Comparison of ENCODE assay signal across 8 cellular contexts in the genomic region with DNA sequence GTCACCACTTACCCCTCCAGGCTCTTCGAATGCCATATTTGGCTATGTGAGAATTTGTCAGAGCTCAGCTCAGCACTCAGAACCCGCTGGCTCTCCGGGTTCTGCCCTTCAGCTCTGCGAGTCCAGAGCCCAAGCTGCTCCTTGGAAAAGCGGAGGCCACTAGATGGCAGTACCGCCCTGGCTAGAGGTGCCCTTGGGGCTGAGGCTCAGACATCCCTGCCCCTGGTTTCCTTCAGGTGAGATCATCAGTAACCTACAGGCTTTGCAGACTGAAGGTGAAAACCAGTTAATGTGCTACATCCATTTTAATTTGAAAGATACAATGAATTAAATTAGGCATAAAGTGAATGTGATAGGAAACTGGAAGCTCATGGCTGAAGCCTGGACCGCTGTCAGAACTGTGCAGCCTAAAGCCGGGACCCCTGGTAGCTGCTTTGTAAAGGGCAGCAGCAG.
DNase-seq lines count a peak whose midpoint lies in the region; ATAC-seq, FAIRE-seq and TF ChIP-seq lines count a peak whose summit lies in the region.

No MANE protein-coding gene starts in this region.

- H3K4me1 ChIP-seq in K562 (replicated peaks in 1 of 2; ENCODE audit: control insufficient read depth in 2 of 2, insufficient read depth in 2 of 2, low read length in 2 of 2) = no peaks in the 10 kb centered on the region

- no peak overlapping the region for H3K9ac ChIP-seq in K562 (ENCODE audit: insufficient read depth in 1 of 2, low read depth in 2 of 2, low read length in 2 of 2)

- no peaks in the 10 kb centered on the region for H3K36me3 ChIP-seq in K562 (ENCODE audit: control insufficient read depth, insufficient read depth, low read length)

- no peak for TF ChIP-seq POLR2A in K562 (conservative IDR thresholded peaks at IDR 0.05)
- TF ChIP-seq POLR2A in GM18505 (IDR thresholded peaks at IDR 0.05; ENCODE audit: borderline replicate concordance, extremely low read depth, insufficient read depth, insufficient read length) = no peak

- H3K79me2 ChIP-seq in K562 (ENCODE audit: control insufficient read depth, insufficient read depth, low read length) = no peaks in the 10 kb centered on the region

- no peak overlapping the region for H3K27ac ChIP-seq in K562 (ENCODE audit: extremely low read depth, low read depth, low read length)

- H3K9me1 ChIP-seq in K562 (ENCODE audit: control insufficient read depth, insufficient read depth, low read length) = no peaks in the 10 kb centered on the region

- peaks cover 7% of the 10 kb centered on the region for H3K27me3 Mint-ChIP-seq in T-helper 2 cell treated with Interferon-gamma antibody and Interleukin-4, amounts not matched to agents 5 μg/mL and 100 μg/mL, for 36 hours (ENCODE audit: low read depth)

- DNase-seq in CD1c-positive myeloid dendritic cell (ENCODE audit: extremely low spot score) = peak; percentile 37
- DNase-seq in NCI-H1048 (lab: John Stamatoyannopoulos, UW) = peak; percentile 16
- DNase-seq in T-helper 2 cell treated with Interferon-gamma antibody and Interleukin-4, amounts not matched to agents 5 μg/mL and 100 μg/mL, for 36 hours (ENCODE audit: low spot score) = peak; percentile 29
- DNase-seq in K562 (ENCODE audit: extremely low read depth in 1 of 4, low spot score in 3 of 4) = peak; percentile 55 to 67 (median 59)
- peak; percentile 60 for DNase-seq in iPS DF 4.7 (ENCODE audit: extremely low read depth, low spot score)
- peak; percentile 28 for DNase-seq in smooth muscle cell of the brain vasculature (ENCODE audit: low read depth, low spot score)

- 34% methylated on average over 7 of the region's 8 CpGs for WGBS in K562 (ENCODE audit: insufficient coverage, low coverage, missing lambda C conversion rate)

- ATAC-seq in GM19468 (IDR thresholded peaks at IDR 0.05; ENCODE audit: extremely low read depth, unreplicated experiment) = peak; percentile 39
- ATAC-seq in K562 = peak; percentile 96
- ATAC-seq in GM18505 (IDR thresholded peaks at IDR 0.05; ENCODE audit: unreplicated experiment) = no peak

- no peak overlapping the region for H3K4me2 ChIP-seq in K562 (ENCODE audit: insufficient read depth, low read length)

- H3K4me3 Mint-ChIP-seq in T-helper 2 cell treated with Interferon-gamma antibody and Interleukin-4, amounts not matched to agents 5 μg/mL and 100 μg/mL, for 36 hours = no peak overlapping the region

- TF ChIP-seq CTCF in K562 (IDR thresholded peaks at IDR 0.05 in 2 of 3, conservative IDR thresholded peaks at IDR 0.05 in 1 of 3; ENCODE audit: insufficient read depth in 2 of 3, low read depth in 1 of 3, low read length in 3 of 3) = peak; percentile 69 to 77 (median 72)

- TF ChIP-seq EP300 in K562 (IDR thresholded peaks at IDR 0.05; ENCODE audit: low read length) = no peak

- H3K9me3 Mint-ChIP-seq in T-helper 2 cell treated with Interferon-gamma antibody and Interleukin-4, amounts not matched to agents 5 μg/mL and 100 μg/mL, for 36 hours = no peaks in the 10 kb centered on the region

- in situ Hi-C loops in K562 (cut with MboI) = loop anchor here (5.0 kb wide), 1 partner anchor 398 kb away; no protein-coding TSS in a partner anchor

- peak; percentile 63 for FAIRE-seq in K562 (lab: Jason Lieb, UNC)

- CTCF ChIA-PET in K562 (lab: Yijun Ruan, JAX; ENCODE audit: low intra/inter-chr PET ratio) = interaction anchor here (0.7 to 1.2 kb wide), 3 partner anchors 346 to 399 kb away, joined by 3 to 5 read pairs (median 4); a partner anchor contains a TSS

- BruUV-seq in K562 (replicated peaks; lab: Mats Ljungman, UMichigan) = no TSS peak

- intact Hi-C loops in K562 (cut with micrococcal nuclease) = no loop called here

- no peaks in the 10 kb centered on the region for H3K27me3 ChIP-seq in K562 (ENCODE audit: control insufficient read depth in 2 of 2, insufficient read depth in 2 of 2, low read length in 2 of 2)

- no peak overlapping the region for H3K4me3 ChIP-seq in K562

- POLR2A ChIA-PET in K562 (lab: Yijun Ruan, JAX) = interaction anchor here (0.7 kb wide), 1 partner anchor 459 kb away, joined by 3 read pairs; no protein-coding TSS in a partner anchor

- H4K20me1 ChIP-seq in K562 (replicated peaks; ENCODE audit: control insufficient read depth, insufficient read depth, low read length) = peaks cover 6% of the 10 kb centered on the region

- H3K4me1 Mint-ChIP-seq in T-helper 2 cell treated with Interferon-gamma antibody and Interleukin-4, amounts not matched to agents 5 μg/mL and 100 μg/mL, for 36 hours (ENCODE audit: low read depth) = no peaks in the 10 kb centered on the region

- no peaks in the 10 kb centered on the region for H3K36me3 Mint-ChIP-seq in T-helper 2 cell treated with Interferon-gamma antibody and Interleukin-4, amounts not matched to agents 5 μg/mL and 100 μg/mL, for 36 hours (ENCODE audit: low read depth)

- no peak overlapping the region for H2AFZ ChIP-seq in K562 (ENCODE audit: low read depth, low read length)

- no peak overlapping the region for H3K27ac Mint-ChIP-seq in T-helper 2 cell treated with Interferon-gamma antibody and Interleukin-4, amounts not matched to agents 5 μg/mL and 100 μg/mL, for 36 hours

- TF ChIP-seq RAD21 in K562 (CRISPR knock-in tag; conservative IDR thresholded peaks at IDR 0.05 in 1 of 2, IDR thresholded peaks at IDR 0.05 in 1 of 2) = peak; percentile 37 to 62; a peak in 3 of 4 replicates

- H3K9me3 ChIP-seq in K562 (replicated peaks; ENCODE audit: control insufficient read depth, insufficient read depth, low read depth, low read length) = no peaks in the 10 kb centered on the region

TF ChIP-seq in K562, 482 proteins besides CTCF, POLR2A, EP300 and RAD21 (continues in another document):
- TF ChIP-seq, protein P1, sequence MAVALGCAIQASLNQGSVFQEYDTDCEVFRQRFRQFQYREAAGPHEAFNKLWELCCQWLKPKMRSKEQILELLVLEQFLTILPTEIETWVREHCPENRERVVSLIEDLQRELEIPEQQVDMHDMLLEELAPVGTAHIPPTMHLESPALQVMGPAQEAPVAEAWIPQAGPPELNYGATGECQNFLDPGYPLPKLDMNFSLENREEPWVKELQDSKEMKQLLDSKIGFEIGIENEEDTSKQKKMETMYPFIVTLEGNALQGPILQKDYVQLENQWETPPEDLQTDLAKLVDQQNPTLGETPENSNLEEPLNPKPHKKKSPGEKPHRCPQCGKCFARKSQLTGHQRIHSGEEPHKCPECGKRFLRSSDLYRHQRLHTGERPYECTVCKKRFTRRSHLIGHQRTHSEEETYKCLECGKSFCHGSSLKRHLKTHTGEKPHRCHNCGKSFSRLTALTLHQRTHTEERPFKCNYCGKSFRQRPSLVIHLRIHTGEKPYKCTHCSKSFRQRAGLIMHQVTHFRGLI (CRISPR knock-in tag; IDR thresholded peaks at IDR 0.05) = no peak
- TF ChIP-seq, protein P2, sequence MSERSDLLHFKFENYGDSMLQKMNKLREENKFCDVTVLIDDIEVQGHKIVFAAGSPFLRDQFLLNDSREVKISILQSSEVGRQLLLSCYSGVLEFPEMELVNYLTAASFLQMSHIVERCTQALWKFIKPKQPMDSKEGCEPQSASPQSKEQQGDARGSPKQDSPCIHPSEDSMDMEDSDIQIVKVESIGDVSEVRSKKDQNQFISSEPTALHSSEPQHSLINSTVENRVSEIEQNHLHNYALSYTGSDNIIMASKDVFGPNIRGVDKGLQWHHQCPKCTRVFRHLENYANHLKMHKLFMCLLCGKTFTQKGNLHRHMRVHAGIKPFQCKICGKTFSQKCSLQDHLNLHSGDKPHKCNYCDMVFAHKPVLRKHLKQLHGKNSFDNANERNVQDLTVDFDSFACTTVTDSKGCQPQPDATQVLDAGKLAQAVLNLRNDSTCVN (CRISPR knock-in tag; IDR thresholded peaks at IDR 0.05) = no peak
- TF ChIP-seq ASH1L (IDR thresholded peaks at IDR 0.05; ENCODE audit: borderline replicate concordance, low read depth, partially characterized antibody) = no peak
- TF ChIP-seq CHD1 (IDR thresholded peaks at IDR 0.05; ENCODE audit: low read length) = no peak
- TF ChIP-seq, protein P3, sequence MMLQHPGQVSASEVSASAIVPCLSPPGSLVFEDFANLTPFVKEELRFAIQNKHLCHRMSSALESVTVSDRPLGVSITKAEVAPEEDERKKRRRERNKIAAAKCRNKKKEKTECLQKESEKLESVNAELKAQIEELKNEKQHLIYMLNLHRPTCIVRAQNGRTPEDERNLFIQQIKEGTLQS (IDR thresholded peaks at IDR 0.05) = 0 out of 2 replicates have a peak, but pooled peaks have one; percentile 17
- TF ChIP-seq, protein P3 (CRISPR knock-in tag; conservative IDR thresholded peaks at IDR 0.05) = no peak
- TF ChIP-seq, protein P4, sequence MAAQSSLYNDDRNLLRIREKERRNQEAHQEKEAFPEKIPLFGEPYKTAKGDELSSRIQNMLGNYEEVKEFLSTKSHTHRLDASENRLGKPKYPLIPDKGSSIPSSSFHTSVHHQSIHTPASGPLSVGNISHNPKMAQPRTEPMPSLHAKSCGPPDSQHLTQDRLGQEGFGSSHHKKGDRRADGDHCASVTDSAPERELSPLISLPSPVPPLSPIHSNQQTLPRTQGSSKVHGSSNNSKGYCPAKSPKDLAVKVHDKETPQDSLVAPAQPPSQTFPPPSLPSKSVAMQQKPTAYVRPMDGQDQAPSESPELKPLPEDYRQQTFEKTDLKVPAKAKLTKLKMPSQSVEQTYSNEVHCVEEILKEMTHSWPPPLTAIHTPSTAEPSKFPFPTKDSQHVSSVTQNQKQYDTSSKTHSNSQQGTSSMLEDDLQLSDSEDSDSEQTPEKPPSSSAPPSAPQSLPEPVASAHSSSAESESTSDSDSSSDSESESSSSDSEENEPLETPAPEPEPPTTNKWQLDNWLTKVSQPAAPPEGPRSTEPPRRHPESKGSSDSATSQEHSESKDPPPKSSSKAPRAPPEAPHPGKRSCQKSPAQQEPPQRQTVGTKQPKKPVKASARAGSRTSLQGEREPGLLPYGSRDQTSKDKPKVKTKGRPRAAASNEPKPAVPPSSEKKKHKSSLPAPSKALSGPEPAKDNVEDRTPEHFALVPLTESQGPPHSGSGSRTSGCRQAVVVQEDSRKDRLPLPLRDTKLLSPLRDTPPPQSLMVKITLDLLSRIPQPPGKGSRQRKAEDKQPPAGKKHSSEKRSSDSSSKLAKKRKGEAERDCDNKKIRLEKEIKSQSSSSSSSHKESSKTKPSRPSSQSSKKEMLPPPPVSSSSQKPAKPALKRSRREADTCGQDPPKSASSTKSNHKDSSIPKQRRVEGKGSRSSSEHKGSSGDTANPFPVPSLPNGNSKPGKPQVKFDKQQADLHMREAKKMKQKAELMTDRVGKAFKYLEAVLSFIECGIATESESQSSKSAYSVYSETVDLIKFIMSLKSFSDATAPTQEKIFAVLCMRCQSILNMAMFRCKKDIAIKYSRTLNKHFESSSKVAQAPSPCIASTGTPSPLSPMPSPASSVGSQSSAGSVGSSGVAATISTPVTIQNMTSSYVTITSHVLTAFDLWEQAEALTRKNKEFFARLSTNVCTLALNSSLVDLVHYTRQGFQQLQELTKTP (IDR thresholded peaks at IDR 0.05; ENCODE audit: low read depth in 1 of 2, partially characterized antibody in 2 of 2) = no peak
- no peak for TF ChIP-seq STAT5A (IDR thresholded peaks at IDR 0.05; ENCODE audit: borderline replicate concordance, low read length)
- no peak for TF ChIP-seq KAT7 (CRISPR knock-in tag; IDR thresholded peaks at IDR 0.05; ENCODE audit: borderline replicate concordance)
